Comparison of ENCODE assay signal across 27 cellular contexts in genomic region chr17:1957037-1957436, GRCh38.
A peak's percentile ranks its signal among the peaks of the same experiment; 100 is the strongest.
DNase-seq lines count a peak whose midpoint lies in the region; ATAC-seq, FAIRE-seq and TF ChIP-seq lines count a peak whose summit lies in the region.
"Had no signal": no experiment of that assay in that cellular context is flagged by ENCODE, and none has a peak within 500 bp of the region (broad histone marks: within the 10 kb centered on the region; RNA-seq: fewer than 3 reads in every experiment).

No MANE protein-coding gene starts in this region.

- H3K9me3 ChIP-seq in HepG2 (ENCODE audit: low read length) (no peaks in the 10 kb centered on the region), right lobe of liver (no peaks in the 10 kb centered on the region)
- H3K9me3 ChIP-seq in CD4-positive, alpha-beta T cell (ENCODE audit: control insufficient read depth, low read length) = no peaks in the 10 kb centered on the region
- H3K9me3 ChIP-seq: esophagus muscularis mucosa had no signal

- intact Hi-C loops in HepG2 (cut with micrococcal nuclease; ENCODE audit: unreplicated experiment) (loop anchor here (5.0 kb wide), 1 partner anchor 50 kb away; no protein-coding TSS in a partner anchor), right lobe of liver (cut with DNase I) (no loop called here)
- intact Hi-C loops in CD4-positive, alpha-beta T cell (cut with DNase I, micrococcal nuclease) = no loop called here

- no peaks in the 10 kb centered on the region for H3K9me3 Mint-ChIP-seq in CD4-positive, alpha-beta T cell
- H3K9me3 Mint-ChIP-seq: activated naive CD4-positive, alpha-beta T cell treated with anti-CD3 and anti-CD28 coated beads, Interleukin-2, amount 50 U/mL, for 24 hours; activated T-helper 1 cell treated with anti-CD3 and anti-CD28 coated beads, Interleukin-12 subunit alpha, Interleukin-12 subunit beta, Interleukin-2, Interleukin-4 antibody, amounts not matched to agents 30 ng/mL and 10 ng/mL and 1 ng/mL, durations not matched to agents 14 hours and 24 hours and 36 hours; CD4-positive, alpha-beta memory T cell; effector memory CD8-positive, alpha-beta T cell; neural progenitor cell had no signal

- TF ChIP-seq EP300 in HepG2 (IDR thresholded peaks at IDR 0.05; ENCODE audit: low read depth in 2 of 2, low read length in 2 of 2) = no peak
- TF ChIP-seq EP300 in HepG2 (CRISPR knock-in tag; IDR thresholded peaks at IDR 0.05; ENCODE audit: borderline replicate concordance) = no peak

- in situ Hi-C loops in HepG2 (cut with HindIII; ENCODE audit: extremely low pct_ligation_motif_present, low pct_unique_long_range_greater_than_20kb) = no loop called here

- no peak for TF ChIP-seq RAD21 in HepG2 (CRISPR knock-in tag; IDR thresholded peaks at IDR 0.05)

- CTCF ChIA-PET in HepG2 (lab: Yijun Ruan, JAX; ENCODE audit: low intra/inter-chr PET ratio, low total read pairs) = no interaction called here
- CTCF ChIA-PET in RWPE1 (lab: Yijun Ruan, JAX) = interaction anchor here (0.9 kb wide), 1 partner anchor 15 kb away, joined by 3 read pairs; no protein-coding TSS in a partner anchor
- CTCF ChIA-PET in CD4-positive, alpha-beta T cell (lab: Charles Lee) = no interaction called here

- no peak overlapping the region for H3K4me2 ChIP-seq in HepG2 (ENCODE audit: low read depth, low read length)
- H3K4me2 ChIP-seq: neural progenitor cell had no signal

- no peak overlapping the region for H3K4me3 Mint-ChIP-seq in CD4-positive, alpha-beta T cell
- H3K4me3 Mint-ChIP-seq: activated CD4-positive, alpha-beta T cell treated with anti-CD3 and anti-CD28 coated beads for 36 hours; activated naive CD4-positive, alpha-beta T cell treated with anti-CD3 and anti-CD28 coated beads, Interleukin-2, amount 50 U/mL, for 24 hours; activated T-helper 1 cell treated with anti-CD3 and anti-CD28 coated beads, Interleukin-12 subunit alpha, Interleukin-12 subunit beta, Interleukin-2, Interleukin-4 antibody, amounts not matched to agents 30 ng/mL and 10 ng/mL and 1 ng/mL, durations not matched to agents 14 hours and 24 hours and 36 hours; brain; CD4-positive, alpha-beta memory T cell; effector memory CD8-positive, alpha-beta T cell had no signal

- H3K4me3 ChIP-seq in HepG2 (replicated peaks in 1 of 3; ENCODE audit: insufficient read depth in 1 of 3, low read depth in 2 of 3, low read length in 3 of 3) (no peak overlapping the region), right lobe of liver (no peak overlapping the region)
- H3K4me3 ChIP-seq: esophagus muscularis mucosa, neural progenitor cell had no signal

- POLR2A ChIA-PET in HepG2 (lab: Yijun Ruan, JAX) = interaction anchor here (1.2 to 2.4 kb wide), 3 partner anchors 9 to 147 kb away, joined by 3 to 7 read pairs (median 5); no protein-coding TSS in a partner anchor
- POLR2A ChIA-PET in RWPE1 (lab: Yijun Ruan, JAX; ENCODE audit: low non-redundant PET) = interaction anchor here (0.6 kb wide), 1 partner anchor 10 kb away, joined by 3 read pairs; no protein-coding TSS in a partner anchor
- POLR2A ChIA-PET in CD4-positive, alpha-beta T cell (lab: Charles Lee) = no interaction called here

- H3K27ac ChIP-seq in HepG2 (ENCODE audit: extremely low read length, insufficient read depth, low read length) = no peak overlapping the region
- H3K27ac ChIP-seq in right lobe of liver = no peak overlapping the region
- H3K27ac ChIP-seq in RWPE1 = peak overlapping the region; percentile 21; the same call in 1 of the 2 replicates
- H3K27ac ChIP-seq in CD4-positive, alpha-beta T cell (ENCODE audit: low read depth, low read length) = no peak overlapping the region
- H3K27ac ChIP-seq: esophagus muscularis mucosa, neural progenitor cell had no signal

- peaks cover 28% of the 10 kb centered on the region for H3K4me1 ChIP-seq in HepG2 (ENCODE audit: insufficient read depth, low read length)
- H3K4me1 ChIP-seq in right lobe of liver = no peaks in the 10 kb centered on the region

- no peak overlapping the region for H2AFZ ChIP-seq in HepG2 (ENCODE audit: low read length)
- H2AFZ ChIP-seq: neural progenitor cell had no signal

- TF ChIP-seq POLR2A in HepG2 (IDR thresholded peaks at IDR 0.05; ENCODE audit: insufficient read depth in 1 of 2, low read depth in 2 of 2, low read length in 2 of 2) (no peak), right lobe of liver (IDR thresholded peaks at IDR 0.05) (no peak)

- H3K9ac ChIP-seq in HepG2 (ENCODE audit: insufficient read depth, low read depth, low read length) = no peak overlapping the region
- H3K9ac ChIP-seq: neural progenitor cell had no signal

- no peaks in the 10 kb centered on the region for H3K79me2 ChIP-seq in HepG2 (ENCODE audit: insufficient read depth, low read length)

- TF ChIP-seq CTCF in HepG2 (CRISPR knock-in tag; IDR thresholded peaks at IDR 0.05) = no peak
- TF ChIP-seq CTCF in right lobe of liver (IDR thresholded peaks at IDR 0.05) = no peak
- no peak for TF ChIP-seq CTCF in RWPE1 (conservative IDR thresholded peaks at IDR 0.05; ENCODE audit: low read depth)
- TF ChIP-seq CTCF in D721Med (IDR thresholded peaks at IDR 0.05; ENCODE audit: insufficient read depth, missing control alignments) = no peak
- TF ChIP-seq CTCF in CD4-positive, alpha-beta T cell (IDR thresholded peaks at IDR 0.05) = no peak

- BruUV-seq in HepG2 (replicated peaks; lab: Mats Ljungman, UMichigan) = no TSS peak

- H3K36me3 Mint-ChIP-seq in CD4-positive, alpha-beta T cell (ENCODE audit: low read depth) = no peaks in the 10 kb centered on the region
- H3K36me3 Mint-ChIP-seq: activated naive CD4-positive, alpha-beta T cell treated with anti-CD3 and anti-CD28 coated beads, Interleukin-2, amount 50 U/mL, for 24 hours; brain; CD4-positive, alpha-beta memory T cell; neural progenitor cell had no signal

- no peak for ATAC-seq in HepG2
- no peak for ATAC-seq in right lobe of liver
- ATAC-seq in CD4-positive, alpha-beta T cell (ENCODE audit: poor library complexity) = no peak
- ATAC-seq: activated CD4-positive, alpha-beta T cell treated with anti-CD3 and anti-CD28 coated beads for 36 hours; effector memory CD8-positive, alpha-beta T cell; left ventricle myocardium superior had no signal

- no peaks in the 10 kb centered on the region for H3K36me3 ChIP-seq in HepG2 (replicated peaks in 1 of 2; ENCODE audit: control insufficient read depth in 1 of 2, insufficient read depth in 2 of 2, low read length in 2 of 2)
- H3K36me3 ChIP-seq in right lobe of liver = no peaks in the 10 kb centered on the region
- H3K36me3 ChIP-seq: esophagus muscularis mucosa, neural progenitor cell had no signal

- FAIRE-seq in HepG2 (lab: Jason Lieb, UNC) (no peak), D721Med (lab: Jason Lieb, UNC) (no peak)
- FAIRE-seq: colon, GM19239 had no signal

- H4K20me1 ChIP-seq in HepG2 (ENCODE audit: insufficient read depth, low read length) = no peaks in the 10 kb centered on the region

- H3K27me3 ChIP-seq in HepG2 (ENCODE audit: control insufficient read depth in 1 of 2, insufficient read depth in 2 of 2, low read length in 2 of 2) (peaks cover 6 to 27% of the 10 kb centered on the region in 2 experiments; a peak in 4 of 5 replicates), right lobe of liver (no peaks in the 10 kb centered on the region)
- H3K27me3 ChIP-seq in CD4-positive, alpha-beta T cell (ENCODE audit: control insufficient read depth, insufficient read depth, low read length) = no peaks in the 10 kb centered on the region
- H3K27me3 ChIP-seq: esophagus muscularis mucosa had no signal

- no peaks in the 10 kb centered on the region for H3K27me3 Mint-ChIP-seq in CD4-positive, alpha-beta T cell
- H3K27me3 Mint-ChIP-seq: activated CD4-positive, alpha-beta T cell treated with anti-CD3 and anti-CD28 coated beads for 36 hours; activated naive CD4-positive, alpha-beta T cell treated with anti-CD3 and anti-CD28 coated beads, Interleukin-2, amount 50 U/mL, for 24 hours; CD4-positive, alpha-beta memory T cell had no signal

- DNase-seq in HepG2 (ENCODE audit: low spot score) (no peak), right lobe of liver (no peak), RWPE1 (ENCODE audit: low spot score) (no peak), iris pigment epithelial cell (ENCODE audit: low read depth) (peak; percentile 41), NCI-H2081 (lab: John Stamatoyannopoulos, UW) (no peak), HuH-7 (ENCODE audit: low spot score) (no peak), D721Med (ENCODE audit: insufficient read length, low spot score) (no peak)
- DNase-seq in CD4-positive, alpha-beta T cell = no peak
- DNase-seq: activated CD4-positive, alpha-beta T cell treated with anti-CD3 and anti-CD28 coated beads for 36 hours; CD4-positive, alpha-beta memory T cell; DMS153; effector memory CD8-positive, alpha-beta T cell; glutamatergic neuron; Kasumi-1; left ventricle myocardium superior; NCI-H1092 treated with DMSO at 0.1 percent for 48 hours; NCI-H526; retina; stimulated activated CD4-positive, alpha-beta T cell treated with anti-CD3 and anti-CD28 coated beads, Interleukin-15, amount 100 ng/mL, for 24 hours; SW 1271 had no signal

- no peak overlapping the region for H3K27ac Mint-ChIP-seq in CD4-positive, alpha-beta T cell
- H3K27ac Mint-ChIP-seq: activated CD4-positive, alpha-beta T cell treated with anti-CD3 and anti-CD28 coated beads for 36 hours; activated naive CD4-positive, alpha-beta T cell treated with anti-CD3 and anti-CD28 coated beads, Interleukin-2, amount 50 U/mL, for 24 hours; activated T-helper 1 cell treated with anti-CD3 and anti-CD28 coated beads, Interleukin-12 subunit alpha, Interleukin-12 subunit beta, Interleukin-2, Interleukin-4 antibody, amounts not matched to agents 30 ng/mL and 10 ng/mL and 1 ng/mL, durations not matched to agents 14 hours and 24 hours and 36 hours; CD4-positive, alpha-beta memory T cell; effector memory CD8-positive, alpha-beta T cell; neural progenitor cell had no signal

- 6% methylated on average over 4 of the region's 6 CpGs for WGBS in HepG2 (ENCODE audit: low lambda C conversion rate)
- 68% methylated on average over 6 of the region's 6 CpGs for WGBS in right lobe of liver (ENCODE audit: insufficient coverage, low coverage, low lambda C conversion rate, missing lambda C conversion rate)

- H3K4me1 Mint-ChIP-seq in CD4-positive, alpha-beta T cell (ENCODE audit: low read depth) = no peaks in the 10 kb centered on the region
- H3K4me1 Mint-ChIP-seq: activated CD4-positive, alpha-beta T cell treated with anti-CD3 and anti-CD28 coated beads for 36 hours; activated naive CD4-positive, alpha-beta T cell treated with anti-CD3 and anti-CD28 coated beads, Interleukin-2, amount 50 U/mL, for 24 hours; CD4-positive, alpha-beta memory T cell had no signal

TF ChIP-seq in HepG2, 621 proteins besides CTCF, POLR2A, EP300 and RAD21:
- peak in 1 of 2 experiments; percentile 29; a peak in 1 of 4 replicates for TF ChIP-seq MAFK (conservative IDR thresholded peaks at IDR 0.05 in 1 of 2, IDR thresholded peaks at IDR 0.05 in 1 of 2; ENCODE audit: low read length in 2 of 2)
- TF ChIP-seq KMT2B (CRISPR knock-in tag; IDR thresholded peaks at IDR 0.05) = no peak
- peak; percentile 45; the same call in 1 of the 2 replicates for TF ChIP-seq FOSL2 (CRISPR knock-in tag; IDR thresholded peaks at IDR 0.05)
